ENCODE assay signal across 6 cellular contexts in the genomic region with DNA sequence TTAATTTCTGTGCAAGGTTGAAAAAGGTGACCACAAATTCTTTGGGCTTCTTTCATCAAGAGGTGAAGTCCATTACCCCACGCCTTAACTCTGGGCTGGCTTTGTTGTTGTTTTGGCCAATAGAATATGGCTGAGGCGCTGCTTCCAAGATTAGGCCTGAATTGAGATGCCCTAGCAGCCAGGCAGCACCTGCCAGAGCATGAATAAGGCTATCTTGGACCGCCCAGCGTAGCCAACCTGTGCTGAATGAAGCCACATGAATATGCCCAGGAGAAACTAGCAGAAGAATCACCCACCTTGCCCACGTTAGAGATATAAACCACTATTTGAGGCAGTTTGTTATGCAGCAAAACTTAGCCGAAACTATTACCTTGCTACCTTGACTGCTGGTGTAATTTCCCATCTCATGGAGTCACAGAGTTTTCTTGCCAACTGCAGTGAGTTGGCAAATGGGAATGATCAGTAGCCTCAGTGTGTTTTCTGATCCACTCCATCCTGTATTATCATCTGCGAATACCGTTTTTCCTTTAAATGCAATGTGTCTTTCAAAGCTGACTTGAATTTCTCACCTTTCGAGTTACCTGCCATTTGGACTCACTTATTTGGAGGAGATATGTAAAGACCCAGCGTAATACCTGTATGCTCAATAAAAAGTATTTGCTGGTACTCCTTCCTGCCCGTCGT. TPM values are rescaled to one million over a fixed set of nuclear protein-coding genes. Genes with fewer than 3 reads are reported as not detected.
DNase-seq lines count a peak whose midpoint lies in the region; ATAC-seq and TF ChIP-seq lines count a peak whose summit lies in the region.

No MANE protein-coding gene starts in this region.

- no CpG with 5 or more reads among the region's 12 CpGs for WGBS in mesendoderm (ENCODE audit: extremely low coverage, insufficient coverage, low lambda C conversion rate)

- TF ChIP-seq CTCF in GM10248 (IDR thresholded peaks at IDR 0.05; ENCODE audit: control extremely low read depth, extremely low read depth, low read depth, missing control alignments): no peak

- no peak overlapping the region for H3K18ac ChIP-seq in mesendoderm (ENCODE audit: low read length)

- intact Hi-C loops in activated T-helper 2 cell treated with anti-CD3 and anti-CD28 coated beads, Interferon-gamma antibody, Interleukin-2, Interleukin-4, amounts not matched to agents 10 μg/mL and 5 μg/mL and 100 μg/mL, durations not matched to agents 14 hours and 24 hours and 36 hours (cut with micrococcal nuclease): loop anchor here (1.0 to 10.0 kb wide), 7 partner anchors 13 to 1411 kb away; a partner anchor contains a TSS

- CTCF ChIA-PET in GM10248 (lab: Yijun Ruan, JAX): interaction anchor here (0.7 kb wide), 1 partner anchor 183 kb away, joined by 3 read pairs; a partner anchor contains a TSS

- peak overlapping the region; percentile 63 for H3K4me2 ChIP-seq in mesendoderm (ENCODE audit: low read length)

- H4K5ac ChIP-seq in mesendoderm (ENCODE audit: low read length): no peak overlapping the region

- H3K79me1 ChIP-seq in mesendoderm (ENCODE audit: low read length): peaks cover 3% of the 10 kb centered on the region

- peak overlapping the region; percentile 77 for H3K9ac ChIP-seq in mesendoderm (ENCODE audit: low read length)

- H2AK5ac ChIP-seq in mesendoderm (ENCODE audit: low read length): no peak overlapping the region

- peaks cover 5% of the 10 kb centered on the region for H3K4me1 ChIP-seq in mesendoderm (ENCODE audit: control insufficient read depth, low read depth, low read length)

- no peak overlapping the region for H3K4ac ChIP-seq in mesendoderm (ENCODE audit: low read depth, low read length)

- no peaks in the 10 kb centered on the region for H3K36me3 ChIP-seq in mesendoderm (ENCODE audit: control insufficient read depth, insufficient read depth, low read length)

- H4K8ac ChIP-seq in mesendoderm (ENCODE audit: low read depth, low read length): no peak overlapping the region

- no peaks in the 10 kb centered on the region for H3K27me3 ChIP-seq in mesendoderm (ENCODE audit: insufficient read depth, low read length, poor library complexity)

- H2BK120ac ChIP-seq in mesendoderm (ENCODE audit: low read depth, low read length): no peak overlapping the region

- DNase-seq in G401 (ENCODE audit: low spot score) (peak; percentile 73), mesendoderm (no peak), GM10248 (ENCODE audit: extremely low spot score) (no peak)
- no peak for DNase-seq in activated T-helper 2 cell treated with anti-CD3 and anti-CD28 coated beads, Interferon-gamma antibody, Interleukin-2, Interleukin-4, amounts not matched to agents 10 μg/mL and 5 μg/mL and 100 μg/mL, durations not matched to agents 14 hours and 24 hours and 36 hours (ENCODE audit: low spot score)

- no peak overlapping the region for H3K27ac ChIP-seq in mesendoderm (ENCODE audit: low read depth, low read length)

- ATAC-seq in GM18861 (IDR thresholded peaks at IDR 0.05; ENCODE audit: unreplicated experiment) (no peak), HG02623 (IDR thresholded peaks at IDR 0.05; ENCODE audit: unreplicated experiment) (no peak)

- POLR2A ChIA-PET in GM10248 (lab: Yijun Ruan, JAX): interaction anchor here (1.0 kb wide), 1 partner anchor 13 kb away, joined by 6 read pairs; no protein-coding TSS in a partner anchor

- peaks cover 25% of the 10 kb centered on the region for H3K4me1 Mint-ChIP-seq in activated T-helper 2 cell treated with anti-CD3 and anti-CD28 coated beads, Interferon-gamma antibody, Interleukin-2, Interleukin-4, amounts not matched to agents 10 μg/mL and 5 μg/mL and 100 μg/mL, durations not matched to agents 14 hours and 24 hours and 36 hours (ENCODE audit: low read depth)

- H2BK5ac ChIP-seq in mesendoderm (ENCODE audit: low read length): no peak overlapping the region

- H3K4me3 Mint-ChIP-seq in activated T-helper 2 cell treated with anti-CD3 and anti-CD28 coated beads, Interferon-gamma antibody, Interleukin-2, Interleukin-4, amounts not matched to agents 10 μg/mL and 5 μg/mL and 100 μg/mL, durations not matched to agents 14 hours and 24 hours and 36 hours (ENCODE audit: low read depth): peak overlapping the region; percentile 95

- H3K23ac ChIP-seq in mesendoderm (ENCODE audit: low read length): no peak overlapping the region

- H3K27ac Mint-ChIP-seq in activated T-helper 2 cell treated with anti-CD3 and anti-CD28 coated beads, Interferon-gamma antibody, Interleukin-2, Interleukin-4, amounts not matched to agents 10 μg/mL and 5 μg/mL and 100 μg/mL, durations not matched to agents 14 hours and 24 hours and 36 hours: peak overlapping the region; percentile 89

- no peaks in the 10 kb centered on the region for H3K27me3 Mint-ChIP-seq in activated T-helper 2 cell treated with anti-CD3 and anti-CD28 coated beads, Interferon-gamma antibody, Interleukin-2, Interleukin-4, amounts not matched to agents 10 μg/mL and 5 μg/mL and 100 μg/mL, durations not matched to agents 14 hours and 24 hours and 36 hours (ENCODE audit: low read depth)

- peaks cover 14% of the 10 kb centered on the region for H3K36me3 Mint-ChIP-seq in activated T-helper 2 cell treated with anti-CD3 and anti-CD28 coated beads, Interferon-gamma antibody, Interleukin-2, Interleukin-4, amounts not matched to agents 10 μg/mL and 5 μg/mL and 100 μg/mL, durations not matched to agents 14 hours and 24 hours and 36 hours (ENCODE audit: low read depth)

- peak overlapping the region; percentile 59 for H3K4me3 ChIP-seq in mesendoderm (ENCODE audit: low read length)

- H3K79me2 ChIP-seq in mesendoderm (ENCODE audit: control insufficient read depth, insufficient read depth, low read length): no peaks in the 10 kb centered on the region

- H3K9me3 Mint-ChIP-seq in activated T-helper 2 cell treated with anti-CD3 and anti-CD28 coated beads, Interferon-gamma antibody, Interleukin-2, Interleukin-4, amounts not matched to agents 10 μg/mL and 5 μg/mL and 100 μg/mL, durations not matched to agents 14 hours and 24 hours and 36 hours: no peaks in the 10 kb centered on the region

- no peak overlapping the region for H2BK15ac ChIP-seq in mesendoderm (replicated peaks; ENCODE audit: low read depth)

- peak overlapping the region; percentile 85 for H3K56ac ChIP-seq in mesendoderm (ENCODE audit: low read length)

- in situ Hi-C loops in G401 (cut with HindIII; ENCODE audit: low sequenced_read_pairs): no loop called here

RNA-seq across cellular contexts. Expression of a gene that starts 0.7 kb away (rescaled TPM):
- 1.8 and 5.8 TPM in 2 replicates for total RNA-seq in G401 (2014; rRNA removed; shearing (Covaris generic))
- total RNA-seq in activated T-helper 2 cell treated with anti-CD3 and anti-CD28 coated beads, Interferon-gamma antibody, Interleukin-2, Interleukin-4, amounts not matched to agents 10 μg/mL and 5 μg/mL and 100 μg/mL, durations not matched to agents 14 hours and 24 hours and 36 hours: 3.3 and 3.4 TPM in 2 replicates
- polyA plus RNA-seq in mesendoderm (2013, experiment 1 of 2): 6.8 TPM
- polyA plus RNA-seq in mesendoderm (2013, experiment 2 of 2): 7.0 TPM

RNA-seq across cellular contexts. Expression of a gene that starts 0.7 kb away (rescaled TPM):
- total RNA-seq in G401 (2014; rRNA removed; shearing (Covaris generic)): 6.1 and 7.7 TPM in 2 replicates
- total RNA-seq in activated T-helper 2 cell treated with anti-CD3 and anti-CD28 coated beads, Interferon-gamma antibody, Interleukin-2, Interleukin-4, amounts not matched to agents 10 μg/mL and 5 μg/mL and 100 μg/mL, durations not matched to agents 14 hours and 24 hours and 36 hours: 3.4 and 3.5 TPM in 2 replicates
- 8.0 TPM for polyA plus RNA-seq in mesendoderm (2013, experiment 1 of 2)
- 8.6 TPM for polyA plus RNA-seq in mesendoderm (2013, experiment 2 of 2)

RNA-seq across cellular contexts. Expression of a gene that starts 12.6 kb away (rescaled TPM):
- total RNA-seq in G401 (2014; rRNA removed; shearing (Covaris generic)): 2.4 TPM in 1 of 2 replicates, not detected in the other
- 0.16 TPM in 1 of 2 replicates, not detected in the other for total RNA-seq in activated T-helper 2 cell treated with anti-CD3 and anti-CD28 coated beads, Interferon-gamma antibody, Interleukin-2, Interleukin-4, amounts not matched to agents 10 μg/mL and 5 μg/mL and 100 μg/mL, durations not matched to agents 14 hours and 24 hours and 36 hours
- 1.8 TPM for polyA plus RNA-seq in mesendoderm (2013, experiment 1 of 2)
- polyA plus RNA-seq in mesendoderm (2013, experiment 2 of 2): 1.6 TPM

RNA-seq across cellular contexts. Expression of a gene that starts 26.8 kb away (rescaled TPM):
- 44.4 and 65.1 TPM in 2 replicates for total RNA-seq in G401 (2014; rRNA removed; shearing (Covaris generic))
- total RNA-seq in activated T-helper 2 cell treated with anti-CD3 and anti-CD28 coated beads, Interferon-gamma antibody, Interleukin-2, Interleukin-4, amounts not matched to agents 10 μg/mL and 5 μg/mL and 100 μg/mL, durations not matched to agents 14 hours and 24 hours and 36 hours: 49.7 and 52.4 TPM in 2 replicates
- polyA plus RNA-seq in mesendoderm (2013, experiment 1 of 2): 41.3 TPM
- polyA plus RNA-seq in mesendoderm (2013, experiment 2 of 2): 43.5 TPM

RNA-seq across cellular contexts. Expression of a gene that starts 26.9 kb away (rescaled TPM):
- 60.1 and 74.8 TPM in 2 replicates for total RNA-seq in G401 (2014; rRNA removed; shearing (Covaris generic))
- total RNA-seq in activated T-helper 2 cell treated with anti-CD3 and anti-CD28 coated beads, Interferon-gamma antibody, Interleukin-2, Interleukin-4, amounts not matched to agents 10 μg/mL and 5 μg/mL and 100 μg/mL, durations not matched to agents 14 hours and 24 hours and 36 hours: 27.6 and 29.4 TPM in 2 replicates
- polyA plus RNA-seq in mesendoderm (2013, experiment 1 of 2): 42.5 TPM
- polyA plus RNA-seq in mesendoderm (2013, experiment 2 of 2): 41.6 TPM
